ENCODE assay signal across 1 cellular context in the genomic region with DNA sequence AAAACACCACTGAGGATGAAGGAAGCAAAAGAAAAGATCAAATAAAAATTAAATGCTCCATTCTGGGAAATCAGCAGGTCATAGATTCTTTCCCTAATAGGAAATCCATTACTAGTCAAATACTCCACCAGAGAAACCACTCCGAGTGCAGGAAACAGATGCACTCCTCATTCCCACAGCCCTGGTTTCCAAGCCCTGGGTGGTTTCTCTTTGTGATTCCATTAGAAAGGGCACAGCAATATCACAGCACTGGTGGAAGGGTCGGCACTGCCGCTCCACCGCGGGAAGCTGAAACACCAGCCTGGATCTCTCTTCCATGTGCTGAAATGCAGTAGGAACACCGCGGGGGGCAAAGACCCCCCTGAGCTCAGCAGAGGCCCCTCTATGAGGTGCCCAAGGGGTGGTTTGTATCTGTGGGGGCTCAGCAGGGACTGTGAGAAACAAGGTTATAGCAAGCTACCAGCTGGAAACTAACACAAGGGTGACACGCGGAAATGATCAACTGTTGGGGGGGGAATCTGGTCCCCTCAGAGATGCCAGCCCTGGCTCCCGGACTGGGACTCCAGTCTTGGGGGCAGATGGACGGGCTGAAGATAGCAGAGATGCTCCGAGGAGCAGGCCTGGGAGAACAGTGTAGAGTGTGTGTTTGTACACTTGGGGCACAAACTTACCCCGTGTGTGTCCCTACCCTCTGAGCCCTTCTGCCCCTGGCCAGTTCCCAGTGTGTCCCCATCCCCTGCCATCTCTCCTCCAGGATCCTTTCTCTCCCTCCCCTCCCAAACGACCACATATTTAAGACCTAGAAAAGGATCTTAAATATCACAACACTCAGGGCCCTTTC.
TF ChIP-seq lines count a peak whose summit lies in the region.

No MANE protein-coding gene starts in this region.

TF ChIP-seq in GM23338, 12 proteins besides CTCF, POLR2A, EP300 and RAD21 (continued from another document):
- TF ChIP-seq ZNF462 (CRISPR knock-in tag; IDR thresholded peaks at IDR 0.05) (no peak), EZH2 (IDR thresholded peaks at IDR 0.05; ENCODE audit: low read depth, unreplicated experiment) (no peak), ZNF114 (CRISPR knock-in tag; IDR thresholded peaks at IDR 0.05) (no peak), STAT1 (IDR thresholded peaks at IDR 0.05; ENCODE audit: unreplicated experiment) (no peak), REST (IDR thresholded peaks at IDR 0.05; ENCODE audit: unreplicated experiment) (no peak), JUNB (IDR thresholded peaks at IDR 0.05; ENCODE audit: unreplicated experiment) (no peak), POLR2AphosphoS5 (IDR thresholded peaks at IDR 0.05; ENCODE audit: low read depth) (no peak), ZNF331 (CRISPR knock-in tag; IDR thresholded peaks at IDR 0.05; ENCODE audit: low read depth) (no peak), NANOG (IDR thresholded peaks at IDR 0.05; ENCODE audit: borderline replicate concordance) (no peak), EZH2phosphoT487 (IDR thresholded peaks at IDR 0.05; ENCODE audit: unreplicated experiment) (no peak)
TF ChIP-seq in GM23338: peak in this region for 0.
